26 cellular contexts compared by ENCODE assay signal in the genomic region with DNA sequence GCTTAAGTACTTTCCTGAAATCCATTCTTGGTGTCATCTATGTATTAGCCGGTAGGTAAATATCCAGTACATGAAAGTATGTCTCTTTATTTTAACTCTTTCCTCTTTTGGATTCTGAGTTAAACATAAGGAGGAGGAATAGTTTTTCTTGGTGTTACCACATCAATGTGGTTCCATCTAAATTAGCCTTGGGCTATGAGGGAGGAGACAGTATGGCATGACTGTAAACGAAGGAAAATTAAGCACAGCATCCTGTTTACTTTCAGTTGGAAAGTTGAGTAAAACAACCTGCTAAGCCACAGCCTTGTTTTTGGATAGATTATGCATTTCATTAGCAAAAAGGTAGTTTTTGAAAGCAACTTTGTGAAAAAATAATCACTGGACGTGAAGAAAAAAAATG.
"Had no signal": no experiment of that assay in that cellular context is flagged by ENCODE, and none has a peak within 500 bp of the region (broad histone marks: within the 10 kb centered on the region; RNA-seq: fewer than 3 reads in every experiment).

No MANE protein-coding gene starts in this region.

- H3K36me3 Mint-ChIP-seq: activated CD8-positive, alpha-beta memory T cell treated with anti-CD3 and anti-CD28 coated beads, Interleukin-2, amount 10 ng/mL, durations not matched to agents 7 days and 5 days; activated naive CD4-positive, alpha-beta T cell treated with anti-CD3 and anti-CD28 coated beads, Interleukin-2, amount 50 U/mL, for 24 hours; memory B cell; type B pancreatic cell had no signal

- H3K36me3 ChIP-seq: esophagus muscularis mucosa, gastroesophageal sphincter, pancreas, right atrium auricular region, thoracic aorta, vagina had no signal

- H3K27me3 ChIP-seq: esophagus muscularis mucosa, gastroesophageal sphincter, pancreas, right atrium auricular region, vagina had no signal

- H3K27me3 Mint-ChIP-seq: activated CD4-positive, alpha-beta memory T cell treated with anti-CD3 and anti-CD28 coated beads, Interleukin-2, amount 10 ng/mL, durations not matched to agents 7 days and 5 days; activated CD4-positive, alpha-beta T cell treated with anti-CD3 and anti-CD28 coated beads, Interleukin-2, amount 10 ng/mL, durations not matched to agents 24 days and 14 days; activated CD8-positive, alpha-beta memory T cell treated with anti-CD3 and anti-CD28 coated beads, Interleukin-2, amount 10 ng/mL, durations not matched to agents 7 days and 5 days; activated naive CD4-positive, alpha-beta T cell treated with anti-CD3 and anti-CD28 coated beads, Interleukin-2, amount 50 U/mL, for 24 hours; brain; central memory CD8-positive, alpha-beta T cell; memory B cell had no signal

- H3K9me3 ChIP-seq: pancreas, thoracic aorta, vagina had no signal

- H3K27ac ChIP-seq: esophagus muscularis mucosa, gastroesophageal sphincter, pancreas, psoas muscle, right atrium auricular region, thoracic aorta, vagina, VCaP had no signal

- DNase-seq: activated CD4-positive, alpha-beta memory T cell treated with anti-CD3 and anti-CD28 coated beads, Interleukin-2, amount 10 ng/mL, durations not matched to agents 7 days and 5 days; activated CD4-positive, alpha-beta T cell treated with anti-CD3 and anti-CD28 coated beads, Interleukin-2, amount 10 ng/mL, durations not matched to agents 24 days and 14 days; activated CD8-positive, alpha-beta memory T cell treated with anti-CD3 and anti-CD28 coated beads, Interleukin-2, amount 10 ng/mL, durations not matched to agents 7 days and 5 days; activated gamma-delta T cell; activated T-cell treated with anti-CD3 and anti-CD28 coated beads for 4 hours; aorta; effector memory CD4-positive, alpha-beta T cell; head of caudate nucleus; hypothalamus; pancreas; psoas muscle; stimulated activated CD4-positive, alpha-beta T cell treated with anti-CD3 and anti-CD28 coated beads, Interleukin-4, amount 100 ng/mL, for 24 hours; stimulated activated naive CD4-positive, alpha-beta T cell treated with Interleukin-2 at 50 U/mL for 16 hours had no signal

- H3K4me1 ChIP-seq: esophagus muscularis mucosa, gastroesophageal sphincter, pancreas, psoas muscle, right atrium auricular region, vagina had no signal

- H3K4me3 Mint-ChIP-seq: activated CD4-positive, alpha-beta memory T cell treated with anti-CD3 and anti-CD28 coated beads, Interleukin-2, amount 10 ng/mL, durations not matched to agents 7 days and 5 days; activated CD4-positive, alpha-beta T cell treated with anti-CD3 and anti-CD28 coated beads, Interleukin-2, amount 10 ng/mL, durations not matched to agents 24 days and 14 days; activated CD8-positive, alpha-beta memory T cell treated with anti-CD3 and anti-CD28 coated beads, Interleukin-2, amount 10 ng/mL, durations not matched to agents 7 days and 5 days; activated naive CD4-positive, alpha-beta T cell treated with anti-CD3 and anti-CD28 coated beads, Interleukin-2, amount 50 U/mL, for 24 hours; activated T-helper 1 cell treated with anti-CD3 and anti-CD28 coated beads, Interleukin-12 subunit alpha, Interleukin-12 subunit beta, Interleukin-2, Interleukin-4 antibody, amounts not matched to agents 30 ng/mL and 10 ng/mL and 1 ng/mL, durations not matched to agents 14 hours and 24 hours and 36 hours; brain; central memory CD8-positive, alpha-beta T cell; memory B cell; nephron; type B pancreatic cell had no signal

- H3K27ac Mint-ChIP-seq: activated CD4-positive, alpha-beta memory T cell treated with anti-CD3 and anti-CD28 coated beads, Interleukin-2, amount 10 ng/mL, durations not matched to agents 7 days and 5 days; activated CD4-positive, alpha-beta T cell treated with anti-CD3 and anti-CD28 coated beads, Interleukin-2, amount 10 ng/mL, durations not matched to agents 24 days and 14 days; activated CD8-positive, alpha-beta memory T cell treated with anti-CD3 and anti-CD28 coated beads, Interleukin-2, amount 10 ng/mL, durations not matched to agents 7 days and 5 days; activated naive CD4-positive, alpha-beta T cell treated with anti-CD3 and anti-CD28 coated beads, Interleukin-2, amount 50 U/mL, for 24 hours; activated T-helper 1 cell treated with anti-CD3 and anti-CD28 coated beads, Interleukin-12 subunit alpha, Interleukin-12 subunit beta, Interleukin-2, Interleukin-4 antibody, amounts not matched to agents 30 ng/mL and 10 ng/mL and 1 ng/mL, durations not matched to agents 14 hours and 24 hours and 36 hours; brain; memory B cell; nephron; type B pancreatic cell had no signal

- H3K4me1 Mint-ChIP-seq: activated CD4-positive, alpha-beta memory T cell treated with anti-CD3 and anti-CD28 coated beads, Interleukin-2, amount 10 ng/mL, durations not matched to agents 7 days and 5 days; activated CD4-positive, alpha-beta T cell treated with anti-CD3 and anti-CD28 coated beads, Interleukin-2, amount 10 ng/mL, durations not matched to agents 24 days and 14 days; activated CD8-positive, alpha-beta memory T cell treated with anti-CD3 and anti-CD28 coated beads, Interleukin-2, amount 10 ng/mL, durations not matched to agents 7 days and 5 days; activated naive CD4-positive, alpha-beta T cell treated with anti-CD3 and anti-CD28 coated beads, Interleukin-2, amount 50 U/mL, for 24 hours; central memory CD8-positive, alpha-beta T cell; memory B cell; nephron had no signal

- H3K4me3 ChIP-seq: esophagus muscularis mucosa, gastroesophageal sphincter, pancreas, psoas muscle, right atrium auricular region, thoracic aorta, vagina had no signal
